In genomic region chr3:129461461-129462146, GRCh38 we compare ENCODE assay signal across 2 cellular contexts.
TF ChIP-seq lines count a peak whose summit lies in the region.

No MANE protein-coding gene starts in this region.

TF ChIP-seq in GM12891, 5 proteins besides CTCF, POLR2A, EP300 and RAD21:
- TF ChIP-seq SPI1 (IDR thresholded peaks at IDR 0.05; ENCODE audit: low read depth, low read length) (0 out of 2 replicates have a peak, but pooled peaks have one; percentile 25), TAF1 (IDR thresholded peaks at IDR 0.05; ENCODE audit: low read depth, low read length) (no peak)

TF ChIP-seq in HepG2, 621 proteins besides CTCF, POLR2A, EP300 and RAD21:
- no peak for TF ChIP-seq IRF9 (CRISPR knock-in tag; IDR thresholded peaks at IDR 0.05; ENCODE audit: borderline replicate concordance)
- peak; percentile 36; the same call in 1 of the 2 replicates for TF ChIP-seq CEBPB (IDR thresholded peaks at IDR 0.05; ENCODE audit: borderline replicate concordance, low read depth, low read length)
TF ChIP-seq in HepG2: peak in this region for 1.
